Comparison of ENCODE assay signal across 19 cellular contexts in the genomic region with DNA sequence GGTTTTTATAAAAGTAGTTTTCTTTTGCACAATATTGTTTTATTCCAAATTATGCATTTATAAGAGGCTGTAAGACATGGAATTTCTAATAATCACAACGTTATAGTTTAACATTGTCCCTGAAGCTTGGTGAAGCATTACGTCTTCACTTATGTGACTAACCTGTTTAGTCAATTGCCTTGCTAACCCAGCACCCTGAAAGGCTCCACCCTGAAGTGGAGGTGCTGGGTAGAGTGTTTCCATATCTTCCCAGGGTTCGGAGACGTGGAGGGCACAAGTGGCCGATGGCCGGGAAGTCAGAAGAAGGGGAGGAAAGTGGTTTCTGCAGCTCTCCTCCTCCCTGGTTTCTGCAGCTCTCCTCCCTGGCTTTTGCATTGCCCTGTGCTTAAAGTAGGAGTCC.
A peak's percentile ranks its signal among the peaks of the same experiment; 100 is the strongest.
DNase-seq lines count a peak whose midpoint lies in the region; ATAC-seq and TF ChIP-seq lines count a peak whose summit lies in the region.
"Had no signal": no experiment of that assay in that cellular context is flagged by ENCODE, and none has a peak within 500 bp of the region (broad histone marks: within the 10 kb centered on the region; RNA-seq: fewer than 3 reads in every experiment).

No MANE protein-coding gene starts in this region.

- H3K9me3 ChIP-seq in Caco-2 (no peaks in the 10 kb centered on the region), PC-9 (ENCODE audit: insufficient read depth, low read depth) (no peaks in the 10 kb centered on the region), trophoblast cell (ENCODE audit: insufficient read depth, low read depth, low read length) (no peaks in the 10 kb centered on the region)
- H3K9me3 ChIP-seq: BE2C, SJSA1 had no signal

- H4K8ac ChIP-seq in trophoblast cell (ENCODE audit: low read depth, low read length): no peak overlapping the region

- no peak overlapping the region for H3K4me3 ChIP-seq in Caco-2 (ENCODE audit: low read depth, low read length)
- H3K4me3 ChIP-seq in PC-9: no peak overlapping the region
- no peak overlapping the region for H3K4me3 ChIP-seq in trophoblast cell (ENCODE audit: low read depth, low read length)
- H3K4me3 ChIP-seq: SJSA1 had no signal

- H2AFZ ChIP-seq in PC-9 (no peak overlapping the region), trophoblast cell (ENCODE audit: insufficient read depth, low read length, poor library complexity) (no peak overlapping the region)

- no CpG with 5 or more reads among the region's 6 CpGs for WGBS in trophoblast cell (ENCODE audit: extremely low coverage, insufficient coverage, insufficient read length)

- H3K27me3 ChIP-seq in Caco-2 (replicated peaks; ENCODE audit: control insufficient read depth, insufficient read depth, low read length) (no peaks in the 10 kb centered on the region), PC-9 (ENCODE audit: insufficient read depth, low read depth) (no peaks in the 10 kb centered on the region), trophoblast cell (ENCODE audit: insufficient read depth, low read length) (no peaks in the 10 kb centered on the region)
- H3K27me3 ChIP-seq: BE2C, SJSA1 had no signal

- H3K27me3 Mint-ChIP-seq in Caco-2 (ENCODE audit: insufficient read depth, unreplicated experiment): no peaks in the 10 kb centered on the region
- peaks cover 1% of the 10 kb centered on the region for H3K27me3 Mint-ChIP-seq in endothelial cell (ENCODE audit: unreplicated experiment)

- no peak overlapping the region for H3K4me3 Mint-ChIP-seq in Caco-2 (ENCODE audit: unreplicated experiment)
- H3K4me3 Mint-ChIP-seq in endothelial cell (ENCODE audit: unreplicated experiment): peak overlapping the region; percentile 78
- H3K4me3 Mint-ChIP-seq: CD4-positive, CD25-positive, alpha-beta regulatory T cell had no signal

- ATAC-seq in GM18870 (IDR thresholded peaks at IDR 0.05; ENCODE audit: unreplicated experiment): no peak

- H3K4me1 ChIP-seq in Caco-2: peaks cover 10% of the 10 kb centered on the region
- peaks cover 24% of the 10 kb centered on the region for H3K4me1 ChIP-seq in PC-9 (replicated peaks; ENCODE audit: insufficient read depth)
- peaks cover 18% of the 10 kb centered on the region in 2 experiments for H3K4me1 ChIP-seq in trophoblast cell (ENCODE audit: control insufficient read depth in 1 of 2, insufficient read depth in 2 of 2, low read length in 2 of 2)
- H3K4me1 ChIP-seq: BE2C had no signal

- no peak overlapping the region for H4K12ac ChIP-seq in trophoblast cell (ENCODE audit: low read depth, low read length)

- H2BK5ac ChIP-seq in trophoblast cell (ENCODE audit: low read depth, low read length, poor library complexity): no peak overlapping the region

- H2BK12ac ChIP-seq in trophoblast cell (ENCODE audit: low read length): no peak overlapping the region

- H3K4me1 Mint-ChIP-seq in Caco-2 (ENCODE audit: low read depth, unreplicated experiment) (peaks cover 52% of the 10 kb centered on the region), endothelial cell (ENCODE audit: unreplicated experiment) (peaks cover 88% of the 10 kb centered on the region)

- H3K36me3 ChIP-seq in Caco-2 (ENCODE audit: control insufficient read depth, insufficient read depth, low read length): no peaks in the 10 kb centered on the region; the same call in 1 of the 2 replicates
- peaks cover 3% of the 10 kb centered on the region; the same call in 1 of the 2 replicates for H3K36me3 ChIP-seq in PC-9 (ENCODE audit: low read depth)
- no peaks in the 10 kb centered on the region for H3K36me3 ChIP-seq in trophoblast cell (ENCODE audit: control insufficient read depth in 1 of 2, insufficient read depth in 2 of 2, low read length in 2 of 2)
- H3K36me3 ChIP-seq: BE2C had no signal

- H2AK5ac ChIP-seq in trophoblast cell (ENCODE audit: low read length): no peak overlapping the region

- H4K91ac ChIP-seq in trophoblast cell (ENCODE audit: low read depth, low read length): no peak overlapping the region

- peaks cover 39% of the 10 kb centered on the region; the same call in 1 of the 2 replicates for H3F3A ChIP-seq in PC-9 (ENCODE audit: insufficient read depth, low read depth)

- peaks cover 94% of the 10 kb centered on the region for H3K79me2 ChIP-seq in PC-9 (ENCODE audit: low read depth)
- peaks cover 11% of the 10 kb centered on the region for H3K79me2 ChIP-seq in trophoblast cell (ENCODE audit: control insufficient read depth, insufficient read depth, low read length, poor library complexity)

- no peak overlapping the region for H3K23ac ChIP-seq in trophoblast cell (ENCODE audit: low read length)

- H3K18ac ChIP-seq in trophoblast cell (ENCODE audit: low read length): no peak overlapping the region

- H3K79me1 ChIP-seq in trophoblast cell (ENCODE audit: low read length): peaks cover 4% of the 10 kb centered on the region

- no peak for TF ChIP-seq CTCF in Caco-2 (IDR thresholded peaks at IDR 0.05; ENCODE audit: insufficient read depth in 1 of 2, low read depth in 1 of 2, low read length in 1 of 2, severe bottlenecking in 1 of 2, unreplicated experiment in 1 of 2)
- no peak for TF ChIP-seq CTCF in PC-9 (conservative IDR thresholded peaks at IDR 0.05)
- no peak for TF ChIP-seq CTCF in endothelial cell (IDR thresholded peaks at IDR 0.05; ENCODE audit: unreplicated experiment)

- no peaks in the 10 kb centered on the region for H3K9me2 ChIP-seq in PC-9 (ENCODE audit: insufficient read depth)

- H3K9ac ChIP-seq in trophoblast cell (ENCODE audit: low read length): no peak overlapping the region

- no peak overlapping the region for H2BK120ac ChIP-seq in trophoblast cell (ENCODE audit: insufficient read depth, low read length, poor library complexity)

- H3K27ac ChIP-seq in PC-9 (no peak overlapping the region), trophoblast cell (ENCODE audit: low read depth, low read length) (no peak overlapping the region)
- H3K27ac ChIP-seq: SJSA1 had no signal

- CTCF ChIA-PET in Caco-2 (lab: Charles Lee): no interaction called here
- CTCF ChIA-PET in PC-9 (lab: Charles Lee): interaction anchor here (0.7 to 2.2 kb wide), 3 partner anchors 10 to 72 kb away, joined by 3 to 8 read pairs (median 4); no protein-coding TSS in a partner anchor

- H3K4me2 ChIP-seq in PC-9 (no peak overlapping the region), trophoblast cell (ENCODE audit: low read length) (no peak overlapping the region)

- no TSS peak for BruUV-seq in Caco-2 (replicated peaks; lab: Mats Ljungman, UMichigan)
- BruUV-seq in PC-9 (replicated peaks; lab: Mats Ljungman, UMichigan): TSS peak; percentile 76

- peak overlapping the region; percentile 30 for H3K4ac ChIP-seq in trophoblast cell (ENCODE audit: low read depth, low read length)

- intact Hi-C loops in Caco-2 (cut with micrococcal nuclease; ENCODE audit: unreplicated experiment) (no loop called here), PC-9 (cut with micrococcal nuclease; ENCODE audit: unreplicated experiment) (loop anchor here (2.0 to 5.0 kb wide), 3 partner anchors 36 to 239 kb away; no protein-coding TSS in a partner anchor)

- peaks cover 12% of the 10 kb centered on the region for H4K20me1 ChIP-seq in PC-9 (ENCODE audit: insufficient read depth)

- no peak for DNase-seq in Caco-2
- no peak for DNase-seq in PC-9
- no peak for DNase-seq in endothelial cell (ENCODE audit: low spot score)
- DNase-seq in trophoblast cell: no peak
- no peak for DNase-seq in AG08395 (ENCODE audit: low spot score)
- DNase-seq in HuH-7.5 (ENCODE audit: low spot score): no peak
- DNase-seq in hypothalamus (lab: John Stamatoyannopoulos, UW): no peak
- DNase-seq: BE2C; CD4-positive, CD25-positive, alpha-beta regulatory T cell; COR-L47; DMS153; GDM1; GOT3; NCI-H1417 treated with DMSO at 0.1 percent for 48 hours; NCI-H187 treated with DMSO at 0.1 percent for 48 hours; NCI-H2227 treated with DMSO at 0.1 percent for 48 hours; NCI-H524 treated with DMSO at 0.1 percent for 48 hours had no signal

- POLR2A ChIA-PET in Caco-2 (lab: Charles Lee): no interaction called here
- POLR2A ChIA-PET in PC-9 (lab: Charles Lee; ENCODE audit: unreplicated experiment): interaction anchor here (0.5 to 1.2 kb wide), 7 partner anchors 37 to 118 kb away, joined by 3 to 11 read pairs (median 4); no protein-coding TSS in a partner anchor

- no peak overlapping the region for H3K14ac ChIP-seq in trophoblast cell (ENCODE audit: low read length)

- H3K9me3 Mint-ChIP-seq in Caco-2 (ENCODE audit: unreplicated experiment) (no peaks in the 10 kb centered on the region), endothelial cell (ENCODE audit: unreplicated experiment) (no peaks in the 10 kb centered on the region)
- H3K9me3 Mint-ChIP-seq: CD4-positive, CD25-positive, alpha-beta regulatory T cell had no signal

- H3K36me3 Mint-ChIP-seq in Caco-2 (ENCODE audit: insufficient read depth, unreplicated experiment) (peaks cover 5% of the 10 kb centered on the region), endothelial cell (ENCODE audit: low read depth, unreplicated experiment) (no peaks in the 10 kb centered on the region)
- H3K36me3 Mint-ChIP-seq: CD4-positive, CD25-positive, alpha-beta regulatory T cell had no signal

- H3K27ac Mint-ChIP-seq in Caco-2 (ENCODE audit: unreplicated experiment) (peak overlapping the region; percentile 47), endothelial cell (ENCODE audit: unreplicated experiment) (peak overlapping the region; percentile 97)
- H3K27ac Mint-ChIP-seq: CD4-positive, CD25-positive, alpha-beta regulatory T cell had no signal
